24 cellular contexts compared by ENCODE assay signal in the genomic region with DNA sequence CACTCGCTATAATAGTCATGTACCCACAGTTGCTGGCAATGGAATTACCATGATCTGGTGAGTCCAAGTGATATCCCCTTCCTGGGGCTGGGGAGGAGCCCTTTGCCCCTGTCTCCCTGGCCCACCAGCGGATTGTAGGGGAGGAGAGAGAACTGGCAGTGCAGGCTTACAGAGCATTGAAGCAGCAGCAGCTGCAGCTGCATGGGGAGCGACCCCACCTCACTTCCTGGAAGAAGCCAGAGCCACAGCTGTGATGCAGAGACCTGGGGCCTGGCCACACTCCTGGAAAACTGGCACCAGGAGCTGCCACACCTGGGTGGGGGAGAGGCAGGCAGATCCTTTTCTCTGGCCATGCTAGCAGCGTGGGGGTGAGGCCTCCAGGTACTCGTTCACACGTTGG.
DNase-seq lines count a peak whose midpoint lies in the region; ATAC-seq and TF ChIP-seq lines count a peak whose summit lies in the region.
"Had no signal": no experiment of that assay in that cellular context is flagged by ENCODE, and none has a peak within 500 bp of the region (broad histone marks: within the 10 kb centered on the region; RNA-seq: fewer than 3 reads in every experiment).

No MANE protein-coding gene starts in this region.

- H4K20me1 ChIP-seq in DOHH2 (ENCODE audit: control insufficient read depth, insufficient read depth, low read depth, low read length) = no peaks in the 10 kb centered on the region
- no peaks in the 10 kb centered on the region for H4K20me1 ChIP-seq in OCI-LY1 (ENCODE audit: insufficient read depth, low read length)

- no peaks in the 10 kb centered on the region for H3K36me3 Mint-ChIP-seq in glutamatergic neuron (ENCODE audit: unreplicated experiment)
- H3K36me3 Mint-ChIP-seq: T-cell had no signal

- H3K4me2 ChIP-seq in DOHH2 (ENCODE audit: low read length) (peak overlapping the region; percentile 85), OCI-LY1 (ENCODE audit: low read length) (no peak overlapping the region)

- H3K79me2 ChIP-seq in DOHH2 (ENCODE audit: control insufficient read depth, low read length) (peaks cover 80% of the 10 kb centered on the region), OCI-LY1 (ENCODE audit: insufficient read depth, low read length) (no peaks in the 10 kb centered on the region)

- H3K9me2 ChIP-seq in DOHH2 (replicated peaks; ENCODE audit: control insufficient read depth, low read length) = no peaks in the 10 kb centered on the region
- H3K9me2 ChIP-seq in OCI-LY1 (ENCODE audit: low read depth, low read length) = no peaks in the 10 kb centered on the region

- H3K27me3 ChIP-seq in DOHH2 (ENCODE audit: control insufficient read depth, low read length) = no peaks in the 10 kb centered on the region
- no peaks in the 10 kb centered on the region for H3K27me3 ChIP-seq in OCI-LY1 (ENCODE audit: insufficient read depth, low read length)
- no peaks in the 10 kb centered on the region for H3K27me3 ChIP-seq in neutrophil

- H3K4me3 ChIP-seq in DOHH2 (ENCODE audit: low read length) (peak overlapping the region; percentile 57), OCI-LY1 (ENCODE audit: low read depth, low read length, poor library complexity, severe bottlenecking) (no peak overlapping the region), neutrophil (ENCODE audit: low read depth in 1 of 2, low read length in 1 of 2) (no peak overlapping the region)
- H3K4me3 ChIP-seq: GM23248, HAP-1 had no signal

- H3K4me1 Mint-ChIP-seq in glutamatergic neuron (ENCODE audit: low read depth, unreplicated experiment) = no peaks in the 10 kb centered on the region

- H3K27ac ChIP-seq in DOHH2 (ENCODE audit: low read depth, low read length) (peak overlapping the region; percentile 99), OCI-LY1 (ENCODE audit: low read depth, low read length, poor library complexity, severe bottlenecking) (peak overlapping the region; percentile 98), neutrophil (peak overlapping the region; percentile 83)
- H3K27ac ChIP-seq: 22Rv1, GM23248, RWPE1 had no signal

- no peaks in the 10 kb centered on the region for H3K9me3 ChIP-seq in DOHH2 (ENCODE audit: control insufficient read depth, insufficient read depth, low read length)
- H3K9me3 ChIP-seq in OCI-LY1 (ENCODE audit: low read length) = no peaks in the 10 kb centered on the region
- no peaks in the 10 kb centered on the region for H3K9me3 ChIP-seq in neutrophil
- H3K9me3 ChIP-seq: HAP-1 had no signal

- TF ChIP-seq CTCF in DOHH2 (IDR thresholded peaks at IDR 0.05; ENCODE audit: low read depth, low read length, poor library complexity, severe bottlenecking) = no peak
- no peak for TF ChIP-seq CTCF in OCI-LY1 (IDR thresholded peaks at IDR 0.05; ENCODE audit: low read length)
- no peak for TF ChIP-seq CTCF in neutrophil (IDR thresholded peaks at IDR 0.05)
- no peak for TF ChIP-seq CTCF in glutamatergic neuron (IDR thresholded peaks at IDR 0.05; ENCODE audit: partially characterized antibody, unreplicated experiment)

- peaks cover 2% of the 10 kb centered on the region for H3K9me3 Mint-ChIP-seq in glutamatergic neuron (ENCODE audit: unreplicated experiment)
- H3K9me3 Mint-ChIP-seq: HFFc6, T-cell had no signal

- H3K36me3 ChIP-seq in DOHH2 (ENCODE audit: control insufficient read depth, low read length) (peaks cover 77% of the 10 kb centered on the region), OCI-LY1 (ENCODE audit: insufficient read depth, low read length) (peaks cover 7% of the 10 kb centered on the region; the same call in 1 of the 2 replicates), neutrophil (no peaks in the 10 kb centered on the region)
- H3K36me3 ChIP-seq: HAP-1 had no signal

- no peak overlapping the region for H3K9ac ChIP-seq in OCI-LY1 (ENCODE audit: low read length)
- H3K9ac ChIP-seq: GM23248 had no signal

- H3F3A ChIP-seq in DOHH2 (ENCODE audit: control insufficient read depth, insufficient read depth) = peaks cover 58% of the 10 kb centered on the region
- no peaks in the 10 kb centered on the region for H3F3A ChIP-seq in OCI-LY1 (ENCODE audit: insufficient read depth, low read length)

- H3K4me1 ChIP-seq in DOHH2 (ENCODE audit: control insufficient read depth, low read length) (peaks cover 100% of the 10 kb centered on the region), OCI-LY1 (ENCODE audit: insufficient read depth, low read length, severe bottlenecking) (peaks cover 87% of the 10 kb centered on the region), neutrophil (ENCODE audit: control insufficient read depth in 1 of 2, insufficient read depth in 1 of 2, low read depth in 1 of 2, low read length in 1 of 2) (peaks cover 58% of the 10 kb centered on the region in 2 experiments)
- H3K4me1 ChIP-seq: HAP-1 had no signal

- H3K27ac Mint-ChIP-seq in glutamatergic neuron (ENCODE audit: unreplicated experiment) = no peak overlapping the region
- H3K27ac Mint-ChIP-seq: B cell, HFFc6, T-cell had no signal

- no peak overlapping the region for H2AFZ ChIP-seq in OCI-LY1 (ENCODE audit: low read length)
- H2AFZ ChIP-seq: GM23248 had no signal

- peak; percentile 13 for DNase-seq in NCI-H2029 (lab: John Stamatoyannopoulos, UW)
- no peak for DNase-seq in NCI-H2029 treated with DMSO at 0.1 percent for 48 hours (lab: John Stamatoyannopoulos, UW)
- DNase-seq in glutamatergic neuron = no peak
- DNase-seq in NCI-H2081 (lab: John Stamatoyannopoulos, UW) = no peak
- DNase-seq: DMS153, GM23248, HFFc6, IMR-90, NCI-H1092 treated with DMSO at 0.1 percent for 48 hours, NCI-H1436, NCI-H187, NCI-H2227 treated with DMSO at 0.1 percent for 48 hours, NCI-H748 treated with DMSO at 0.1 percent for 48 hours, SHP77, T-cell had no signal

- ATAC-seq in HG03135 (IDR thresholded peaks at IDR 0.05; ENCODE audit: unreplicated experiment) = no peak
- ATAC-seq: Panc1, T-cell had no signal

- no peak overlapping the region for H3K4me3 Mint-ChIP-seq in glutamatergic neuron (ENCODE audit: unreplicated experiment)
- H3K4me3 Mint-ChIP-seq: B cell, HFFc6, T-cell had no signal

- no peaks in the 10 kb centered on the region for H3K27me3 Mint-ChIP-seq in glutamatergic neuron (ENCODE audit: unreplicated experiment)
